Comparison of ENCODE assay signal across 19 cellular contexts in the genomic region with DNA sequence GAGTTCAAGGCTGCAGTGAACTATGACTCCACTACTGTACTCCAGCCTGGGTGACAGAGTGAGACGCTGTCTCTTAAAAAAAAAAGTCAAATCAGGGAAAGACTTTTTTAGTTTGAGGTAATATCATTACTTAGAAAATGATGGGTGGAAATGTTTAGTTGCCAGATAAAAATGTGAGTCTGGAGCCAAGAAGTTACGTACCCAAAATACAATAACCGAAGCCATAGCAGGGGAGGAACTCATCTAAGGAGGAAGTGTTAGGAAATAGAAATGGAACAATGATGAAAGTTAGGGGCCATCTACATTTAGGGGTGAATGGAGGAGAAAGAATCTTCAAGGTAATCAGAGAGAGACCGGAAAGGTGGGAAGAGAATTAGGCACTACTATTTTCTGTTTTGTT.
DNase-seq lines count a peak whose midpoint lies in the region; ATAC-seq and TF ChIP-seq lines count a peak whose summit lies in the region.
"Had no signal": no experiment of that assay in that cellular context is flagged by ENCODE, and none has a peak within 500 bp of the region (broad histone marks: within the 10 kb centered on the region; RNA-seq: fewer than 3 reads in every experiment).

No MANE protein-coding gene starts in this region.

- ATAC-seq in activated T-helper 17 cell treated with anti-CD3 and anti-CD28 coated beads, Interleukin-2, amount 50 U/mL, for 72 hours (replicated peaks): peak; percentile 27
- ATAC-seq in gastrocnemius medialis (no peak), GM18517 (IDR thresholded peaks at IDR 0.05; ENCODE audit: unreplicated experiment) (no peak)
- ATAC-seq: PC-3 had no signal

- H3K27me3 Mint-ChIP-seq in HFFc6 (ENCODE audit: insufficient read depth): peaks cover 6% of the 10 kb centered on the region
- peaks cover 23% of the 10 kb centered on the region for H3K27me3 Mint-ChIP-seq in activated T-helper 17 cell treated with anti-CD3 and anti-CD28 coated beads, Interleukin-2, amount 50 U/mL, for 72 hours

- TF ChIP-seq CTCF in HFFc6 (IDR thresholded peaks at IDR 0.05): no peak
- TF ChIP-seq CTCF in gastrocnemius medialis (IDR thresholded peaks at IDR 0.05 in 4 of 5, conservative IDR thresholded peaks at IDR 0.05 in 1 of 5): no peak

- peaks cover 6 to 10% of the 10 kb centered on the region in 2 donors for H3K4me1 ChIP-seq in gastrocnemius medialis

- H3K4me3 Mint-ChIP-seq in HFFc6: peak overlapping the region; percentile 28; the same call in 1 of the 2 replicates
- H3K4me3 Mint-ChIP-seq in activated T-helper 17 cell treated with anti-CD3 and anti-CD28 coated beads, Interleukin-2, amount 50 U/mL, for 72 hours: no peak overlapping the region
- H3K4me3 Mint-ChIP-seq: CD4-positive, alpha-beta memory T cell had no signal

- DNase-seq in HFFc6: peak; percentile 18
- peak; percentile 27 to 41 for DNase-seq in NOMO-1 (lab: John Stamatoyannopoulos, UW; ENCODE audit: unreplicated experiment in 2 of 2)
- peak; percentile 39 for DNase-seq in fibroblast of peridontal ligament (ENCODE audit: extremely low read depth)
- DNase-seq in gastrocnemius medialis: no peak
- no peak for DNase-seq in NCI-H774 (lab: John Stamatoyannopoulos, UW)
- DNase-seq in activated T-cell treated with anti-CD3 and anti-CD28 coated beads, Interleukin-2, amount 50 U/mL, for 1 hour: no peak
- DNase-seq: CD4-positive, alpha-beta memory T cell; NCI-H1092; NCI-H1436 treated with DMSO at 0.1 percent for 48 hours; NCI-H2029; NCI-H345; NCI-H526; PC-3; SIG-M5 had no signal

- peak overlapping the region; percentile 35 for H3K27ac Mint-ChIP-seq in HFFc6
- no peak overlapping the region for H3K27ac Mint-ChIP-seq in activated T-helper 17 cell treated with anti-CD3 and anti-CD28 coated beads, Interleukin-2, amount 50 U/mL, for 72 hours

- no peak overlapping the region for H3K27ac ChIP-seq in gastrocnemius medialis
- H3K27ac ChIP-seq: BLaER1, KMS-11, RWPE1 had no signal

- peaks cover 89% of the 10 kb centered on the region for H3K4me1 Mint-ChIP-seq in HFFc6 (ENCODE audit: low read depth)
- H3K4me1 Mint-ChIP-seq in activated T-helper 17 cell treated with anti-CD3 and anti-CD28 coated beads, Interleukin-2, amount 50 U/mL, for 72 hours: no peaks in the 10 kb centered on the region
- H3K4me1 Mint-ChIP-seq: CD4-positive, alpha-beta memory T cell had no signal

- TF ChIP-seq POLR2A in gastrocnemius medialis (IDR thresholded peaks at IDR 0.05): no peak

- H3K27me3 ChIP-seq in gastrocnemius medialis: no peaks in the 10 kb centered on the region
- H3K27me3 ChIP-seq: BLaER1 had no signal

- H3K9me3 Mint-ChIP-seq in HFFc6: no peaks in the 10 kb centered on the region
- no peaks in the 10 kb centered on the region for H3K9me3 Mint-ChIP-seq in activated T-helper 17 cell treated with anti-CD3 and anti-CD28 coated beads, Interleukin-2, amount 50 U/mL, for 72 hours

- H3K4me3 ChIP-seq in gastrocnemius medialis: no peak overlapping the region
- H3K4me3 ChIP-seq: BLaER1 had no signal

- intact Hi-C loops in gastrocnemius medialis (cut with DNase I; ENCODE audit: low total_unique reads): no loop called here

- peaks cover 16% of the 10 kb centered on the region for H3K36me3 Mint-ChIP-seq in HFFc6 (ENCODE audit: low read depth)
- H3K36me3 Mint-ChIP-seq in activated T-helper 17 cell treated with anti-CD3 and anti-CD28 coated beads, Interleukin-2, amount 50 U/mL, for 72 hours (ENCODE audit: low read depth): no peaks in the 10 kb centered on the region
- H3K36me3 Mint-ChIP-seq: CD4-positive, alpha-beta memory T cell had no signal

- in situ Hi-C loops in gastrocnemius medialis (cut with MboI; ENCODE audit: low sequenced_read_pairs in 4 of 4): no loop called here

- H3K9me3 ChIP-seq in gastrocnemius medialis: no peaks in the 10 kb centered on the region
- H3K9me3 ChIP-seq: BLaER1 had no signal

- H3K36me3 ChIP-seq in gastrocnemius medialis: no peaks in the 10 kb centered on the region
- H3K36me3 ChIP-seq: BLaER1 had no signal

Comparison
In these comparisons a context has a peak if more than half of its experiments do, and no peak if none do; other contexts are left out.
1. DNase-seq: peak in HFFc6 (single experiment), NOMO-1 (2 of 2) and fibroblast of peridontal ligament (single experiment); none in gastrocnemius medialis (0 of 2), NCI-H774 (single experiment) and activated T-cell treated with anti-CD3 and anti-CD28 coated beads, Interleukin-2, amount 50 U/mL, for 1 hour (single experiment).